In genomic region chr20:35619196-35620095, GRCh38 we compare ENCODE assay signal across 8 cellular contexts. TPM values are rescaled to one million over a fixed set of nuclear protein-coding genes. Genes with fewer than 3 reads are reported as not detected.
A peak's percentile ranks its signal among the peaks of the same experiment; 100 is the strongest.
DNase-seq lines count a peak whose midpoint lies in the region; ATAC-seq and TF ChIP-seq lines count a peak whose summit lies in the region.

No MANE protein-coding gene starts in this region.

- peak; percentile 31 for ATAC-seq in GM21447 (IDR thresholded peaks at IDR 0.05; ENCODE audit: unreplicated experiment)
- ATAC-seq in SK-N-SH treated with all-trans-retinoic acid at 6 μM for 48 hours, result peak; percentile 73
- ATAC-seq in left cardiac atrium, result peak; percentile 21 to 52
- peak in 1 of 4 donors; percentile 17 for ATAC-seq in psoas muscle

- DNase-seq in Caki2 (ENCODE audit: low read depth) (peak; percentile 92), LNCaP clone FGC (ENCODE audit: low read depth) (no peak), left cardiac atrium (peak; percentile 88), psoas muscle (peak; percentile 78 to 80), ureter (ENCODE audit: low spot score) (peak; percentile 88)

- peak overlapping the region; percentile 52 for H3K4me3 ChIP-seq in LNCaP clone FGC (ENCODE audit: low read depth, low read length)
- peak overlapping the region; percentile 76 for H3K4me3 ChIP-seq in psoas muscle

- no peaks in the 10 kb centered on the region for H3K9me3 Mint-ChIP-seq in activated naive CD4-positive, alpha-beta T cell treated with anti-CD3 and anti-CD28 coated beads, Interleukin-2, amount 50 U/mL, for 24 hours

- H3K27ac ChIP-seq in psoas muscle, result no peak overlapping the region

- TF ChIP-seq CTCF in LNCaP clone FGC (IDR thresholded peaks at IDR 0.05; ENCODE audit: control insufficient read depth, extremely low read depth, insufficient read depth), result peak; percentile 35; the same call in 1 of the 2 replicates
- TF ChIP-seq CTCF in psoas muscle (IDR thresholded peaks at IDR 0.05), result no peak

- intact Hi-C loops in left cardiac atrium (cut with DNase I), result loop anchor here in 1 of 2 donors (5.0 kb wide), 2 partner anchors 43 to 77 kb away; partner anchors contain the start of genes CPNE1, ERGIC3 and RBM12
- intact Hi-C loops in psoas muscle (cut with DNase I), result loop anchor here (5.0 kb wide), 1 partner anchor 43 kb away; the partner anchor contains the start of genes CPNE1 (in 2 of the 2) and RBM12 (in 2 of the 2)

- peaks cover 39% of the 10 kb centered on the region for H3K4me1 Mint-ChIP-seq in activated naive CD4-positive, alpha-beta T cell treated with anti-CD3 and anti-CD28 coated beads, Interleukin-2, amount 50 U/mL, for 24 hours

- 5 to 6% (median 5%) methylated on average over 47 to 49 of the region's 49 CpGs for WGBS in psoas muscle, 3 donors

- peaks cover 0 to 18% of the 10 kb centered on the region in 2 donors for H3K36me3 ChIP-seq in psoas muscle (ENCODE audit: insufficient read depth in 1 of 2, low read depth in 1 of 2)

- peak overlapping the region; percentile 41 for H3K27ac Mint-ChIP-seq in activated naive CD4-positive, alpha-beta T cell treated with anti-CD3 and anti-CD28 coated beads, Interleukin-2, amount 50 U/mL, for 24 hours

- in situ Hi-C loops in Caki2 (cut with HindIII; ENCODE audit: low pct_unique_long_range_greater_than_20kb, low sequenced_read_pairs), result no loop called here

- peaks cover 14% of the 10 kb centered on the region for H3K4me1 ChIP-seq in psoas muscle

- no peaks in the 10 kb centered on the region for H3K9me3 ChIP-seq in psoas muscle

- H3K27me3 Mint-ChIP-seq in activated naive CD4-positive, alpha-beta T cell treated with anti-CD3 and anti-CD28 coated beads, Interleukin-2, amount 50 U/mL, for 24 hours, result no peaks in the 10 kb centered on the region

- peaks cover 3% of the 10 kb centered on the region for H3K36me3 Mint-ChIP-seq in activated naive CD4-positive, alpha-beta T cell treated with anti-CD3 and anti-CD28 coated beads, Interleukin-2, amount 50 U/mL, for 24 hours

- no peaks in the 10 kb centered on the region for H3K27me3 ChIP-seq in psoas muscle (ENCODE audit: insufficient read depth in 3 of 3, low read length in 2 of 3)

- peak overlapping the region; percentile 88 for H3K4me3 Mint-ChIP-seq in activated naive CD4-positive, alpha-beta T cell treated with anti-CD3 and anti-CD28 coated beads, Interleukin-2, amount 50 U/mL, for 24 hours

TF ChIP-seq in SK-N-SH treated with all-trans-retinoic acid at 6 μM for 48 hours, 23 proteins besides CTCF, POLR2A, EP300 and RAD21:
- TF ChIP-seq TOX (CRISPR knock-in tag; IDR thresholded peaks at IDR 0.05; ENCODE audit: borderline replicate concordance) (no peak), BACH2 (CRISPR knock-in tag; IDR thresholded peaks at IDR 0.05; ENCODE audit: borderline replicate concordance) (no peak)

RNA-seq across cellular contexts. Expression of gene SPAG4, which starts 3.8 kb away (rescaled TPM):
- total RNA-seq in Caki2 (2014; rRNA removed; shearing (Covaris generic); ENCODE audit: low replicate concordance), result 40.6 and 79.6 TPM in 2 replicates
- total RNA-seq in left cardiac atrium (1 to 10 TPM; 2.5 to 6.0 TPM), psoas muscle (1 to 10 TPM; 1.1 to 2.1 (median 1.4) TPM), ureter (18.4 TPM)
- polyA plus RNA-seq in psoas muscle, result 1 to 10 TPM in 1 of 3 donors, under 1 TPM in 2; 0.49 to 1.1 (median 0.61) TPM

RNA-seq across cellular contexts. Expression of gene CPNE1, which starts 45.3 kb away (rescaled TPM):
- 265 and 314 TPM in 2 replicates for total RNA-seq in Caki2 (2014; rRNA removed; shearing (Covaris generic); ENCODE audit: low replicate concordance)
- total RNA-seq in left cardiac atrium (10 to 100 TPM; 69.1 to 84.1 TPM), psoas muscle (10 to 100 TPM; 55.9 to 75.4 (median 67.1) TPM), ureter (200 TPM)
- polyA plus RNA-seq in psoas muscle, result 10 to 100 TPM; 59.5 to 62.1 (median 61.6) TPM

RNA-seq across cellular contexts. Expression of gene RBM12, which starts 45.3 kb away (rescaled TPM):
- total RNA-seq in Caki2 (2014; rRNA removed; shearing (Covaris generic); ENCODE audit: low replicate concordance), result 52.0 and 59.2 TPM in 2 replicates
- 10 to 100 TPM; 44.6 to 62.7 TPM for total RNA-seq in left cardiac atrium
- 10 to 100 TPM; 20.8 to 61.5 (median 45.5) TPM for total RNA-seq in psoas muscle
- polyA plus RNA-seq in psoas muscle, result 10 to 100 TPM in 1 of 3 donors, 1 to 10 TPM in 2; 5.3 to 22.5 (median 8.8) TPM
- 133 TPM for total RNA-seq in ureter
